17 cellular contexts compared by ENCODE assay signal in the genomic region with DNA sequence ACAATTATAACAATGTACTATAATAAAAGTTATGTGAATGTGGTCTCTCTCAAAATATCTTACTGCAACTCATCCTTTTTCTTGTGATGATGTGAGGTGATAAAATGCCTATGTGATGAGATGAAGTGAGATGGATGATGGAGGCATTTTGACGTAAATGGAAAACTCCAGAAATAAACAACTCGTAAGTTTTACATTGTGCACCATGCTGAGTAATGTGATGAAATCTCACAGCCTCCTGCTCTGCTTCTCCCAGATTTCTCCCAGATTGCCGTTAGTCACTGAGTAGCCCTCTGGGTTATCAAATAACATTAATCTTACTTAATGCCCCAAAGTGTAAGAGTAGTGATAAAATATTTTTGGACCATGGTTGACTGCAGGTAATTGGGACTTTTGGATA.
"Had no signal": no experiment of that assay in that cellular context is flagged by ENCODE, and none has a peak within 500 bp of the region (broad histone marks: within the 10 kb centered on the region; RNA-seq: fewer than 3 reads in every experiment).

No MANE protein-coding gene starts in this region.

- H3K4me3 ChIP-seq: left lung, neural progenitor cell, pancreas, sigmoid colon, thoracic aorta had no signal

- ATAC-seq: activated CD8-positive, alpha-beta T cell treated with anti-CD3 and anti-CD28 coated beads, Interleukin-2, amount 10 ng/mL, durations not matched to agents 7 days and 5 days; left lung; pancreas; T-helper 17 cell had no signal

- H3K9me3 ChIP-seq: pancreas, sigmoid colon, thoracic aorta had no signal

- H3K4me1 ChIP-seq: left lung, neural progenitor cell, pancreas, sigmoid colon had no signal

- H3K27me3 ChIP-seq: brain microvascular endothelial cell, left lung, neural progenitor cell, pancreas, sigmoid colon had no signal

- H3K27ac ChIP-seq: brain microvascular endothelial cell, left lung, neural progenitor cell, pancreas, sigmoid colon, thoracic aorta, WERI-Rb-1 had no signal

- DNase-seq: activated CD4-positive, alpha-beta T cell treated with anti-CD3 and anti-CD28 coated beads, Interleukin-2, amount 10 ng/mL, durations not matched to agents 24 days and 14 days; activated CD8-positive, alpha-beta memory T cell treated with anti-CD3 and anti-CD28 coated beads, Interleukin-2, amount 50 U/mL, for 4 hours; activated CD8-positive, alpha-beta T cell treated with anti-CD3 and anti-CD28 coated beads, Interleukin-2, amount 10 ng/mL, durations not matched to agents 7 days and 5 days; activated effector memory CD4-positive, alpha-beta T cell treated with anti-CD3 and anti-CD28 coated beads, Interleukin-2, amount 50 U/mL, for 16 hours; activated T-cell treated with anti-CD3 and anti-CD28 coated beads, Interleukin-2, amount 50 U/mL, for 48 hours; brain microvascular endothelial cell; effector memory CD4-positive, alpha-beta T cell; left lung; naive B cell; pancreas; sigmoid colon; stimulated activated CD4-positive, alpha-beta T cell treated with anti-CD3 and anti-CD28 coated beads, Interleukin-12 subunit alpha, Interleukin-12 subunit beta, amount 100 ng/mL, for 4 hours; stimulated activated CD4-positive, alpha-beta T cell treated with anti-CD3 and anti-CD28 coated beads, Interleukin-2, amount 100 ng/mL, for 24 hours; T-helper 17 cell; WERI-Rb-1 had no signal
